Comparison of ENCODE assay signal across 15 cellular contexts in genomic region chr3:172082820-172083513, GRCh38. TPM values are rescaled to one million over a fixed set of nuclear protein-coding genes. Genes with fewer than 3 reads are reported as not detected.
A peak's percentile ranks its signal among the peaks of the same experiment; 100 is the strongest.
DNase-seq lines count a peak whose midpoint lies in the region; ATAC-seq and TF ChIP-seq lines count a peak whose summit lies in the region.
"Had no signal": no experiment of that assay in that cellular context is flagged by ENCODE, and none has a peak within 500 bp of the region (broad histone marks: within the 10 kb centered on the region; RNA-seq: fewer than 3 reads in every experiment).

No MANE protein-coding gene starts in this region.

- TF ChIP-seq POLR2A in vagina (IDR thresholded peaks at IDR 0.05), result no peak

- H3K9me2 ChIP-seq in hepatocyte (replicated peaks; ENCODE audit: insufficient read depth), result no peaks in the 10 kb centered on the region

- H3K4me2 ChIP-seq in hepatocyte (peak overlapping the region; percentile 10), trophoblast cell (ENCODE audit: low read length) (no peak overlapping the region)

- no peak overlapping the region for H4K91ac ChIP-seq in trophoblast cell (ENCODE audit: low read depth, low read length)

- H3K18ac ChIP-seq in trophoblast cell (ENCODE audit: low read length), result no peak overlapping the region

- no peak overlapping the region for H2BK120ac ChIP-seq in trophoblast cell (ENCODE audit: insufficient read depth, low read length, poor library complexity)

- H2BK12ac ChIP-seq in trophoblast cell (ENCODE audit: low read length), result no peak overlapping the region

- WGBS in heart right ventricle, 2 donors, result 84 to 88% methylated on average over 5 of the region's 5 CpGs
- 93% methylated on average over 5 of the region's 5 CpGs for WGBS in hepatocyte (ENCODE audit: low lambda C conversion rate, missing lambda C conversion rate)
- WGBS in trophoblast cell (ENCODE audit: extremely low coverage, insufficient coverage, insufficient read length), result no CpG with 5 or more reads among the region's 5 CpGs

- H4K12ac ChIP-seq in trophoblast cell (ENCODE audit: low read depth, low read length), result no peak overlapping the region

- H3K27ac ChIP-seq in heart right ventricle (peak overlapping the region in 9 of 10 donors; percentile 46 to 90 (median 63)), hepatocyte (peak overlapping the region; percentile 76), trophoblast cell (ENCODE audit: low read depth, low read length) (no peak overlapping the region), vagina (peak overlapping the region; percentile 75)

- H4K8ac ChIP-seq in trophoblast cell (ENCODE audit: low read depth, low read length), result no peak overlapping the region

- peaks cover 0 to 26% (median 0%) of the 10 kb centered on the region in 9 donors for H3K36me3 ChIP-seq in heart right ventricle
- no peaks in the 10 kb centered on the region for H3K36me3 ChIP-seq in hepatocyte (replicated peaks; ENCODE audit: insufficient read depth, low read depth)
- peaks cover 2 to 6% of the 10 kb centered on the region in 2 experiments for H3K36me3 ChIP-seq in trophoblast cell (ENCODE audit: control insufficient read depth in 1 of 2, insufficient read depth in 2 of 2, low read length in 2 of 2)
- H3K36me3 ChIP-seq in vagina, result no peaks in the 10 kb centered on the region

- H3K4ac ChIP-seq in trophoblast cell (ENCODE audit: low read depth, low read length), result peak overlapping the region; percentile 44

- no peak overlapping the region for H3K14ac ChIP-seq in trophoblast cell (ENCODE audit: low read length)

- ATAC-seq in heart right ventricle, result no peak
- no peak for ATAC-seq in left ventricle myocardium superior
- ATAC-seq in GM18873 (IDR thresholded peaks at IDR 0.05; ENCODE audit: low FRiP score, unreplicated experiment), result no peak
- ATAC-seq: stimulated activated naive B cell treated with anti-CD40 and anti-IgM and Interleukin-4, amounts not matched to agents 10 μg/mL and 1 μg/mL and 100 μg/mL, for 72 hours had no signal

- H4K20me1 ChIP-seq in hepatocyte (ENCODE audit: insufficient read depth, poor library complexity, severe bottlenecking), result no peaks in the 10 kb centered on the region

- intact Hi-C loops in heart right ventricle (cut with DNase I), result loop anchor here in 1 of 10 donors (5.0 kb wide), 1 partner anchor 41 kb away; no protein-coding TSS in a partner anchor
- intact Hi-C loops in left ventricle myocardium superior (cut with micrococcal nuclease), result no loop called here
- intact Hi-C loops in vagina (cut with DNase I), result no loop called here

- H3K9me3 ChIP-seq in heart right ventricle (no peaks in the 10 kb centered on the region), hepatocyte (ENCODE audit: low read depth) (no peaks in the 10 kb centered on the region), trophoblast cell (ENCODE audit: insufficient read depth, low read depth, low read length) (no peaks in the 10 kb centered on the region), vagina (no peaks in the 10 kb centered on the region)

- no peak overlapping the region for H3K23ac ChIP-seq in trophoblast cell (ENCODE audit: low read length)

- H2AK5ac ChIP-seq in trophoblast cell (ENCODE audit: low read length), result no peak overlapping the region

- H3K27me3 ChIP-seq in heart right ventricle (no peaks in the 10 kb centered on the region), hepatocyte (no peaks in the 10 kb centered on the region), trophoblast cell (ENCODE audit: insufficient read depth, low read length) (no peaks in the 10 kb centered on the region), vagina (no peaks in the 10 kb centered on the region)

- DNase-seq in heart right ventricle (no peak), left ventricle myocardium superior (no peak), hepatocyte (ENCODE audit: low spot score) (no peak), trophoblast cell (no peak), vagina (ENCODE audit: extremely low spot score in 2 of 2) (no peak), kidney tubule cell (ENCODE audit: low spot score) (no peak)
- DNase-seq in stimulated activated CD4-positive, alpha-beta T cell treated with anti-CD3 and anti-CD28 coated beads, Interleukin-15, amount 100 ng/mL, for 24 hours, result no peak
- DNase-seq: activated T-cell treated with anti-CD3 and anti-CD28 coated beads, Interleukin-2, amount 50 U/mL, for 48 hours; Karpas-422; NCI-H446; OCI-M1; retina; stimulated activated naive B cell treated with anti-CD40 and anti-IgM and Interleukin-4, amounts not matched to agents 10 μg/mL and 1 μg/mL and 100 μg/mL, for 72 hours; T-helper 2 cell had no signal

- H2AFZ ChIP-seq in hepatocyte (no peak overlapping the region), trophoblast cell (ENCODE audit: insufficient read depth, low read length, poor library complexity) (no peak overlapping the region)

- H3K9ac ChIP-seq in trophoblast cell (ENCODE audit: low read length), result no peak overlapping the region

- no peak overlapping the region for H2BK5ac ChIP-seq in trophoblast cell (ENCODE audit: low read depth, low read length, poor library complexity)

- peaks cover 94% of the 10 kb centered on the region for H3K79me2 ChIP-seq in hepatocyte
- H3K79me2 ChIP-seq in trophoblast cell (ENCODE audit: control insufficient read depth, insufficient read depth, low read length, poor library complexity), result no peaks in the 10 kb centered on the region

- H3K4me1 ChIP-seq in heart right ventricle (peaks cover 20 to 78% (median 66%) of the 10 kb centered on the region in 9 donors), hepatocyte (ENCODE audit: insufficient read depth) (peaks cover 24% of the 10 kb centered on the region), trophoblast cell (ENCODE audit: control insufficient read depth in 1 of 2, insufficient read depth in 2 of 2, low read length in 2 of 2) (peaks cover 0 to 2% of the 10 kb centered on the region in 2 experiments), vagina (peaks cover 52% of the 10 kb centered on the region)

- TF ChIP-seq CTCF in heart right ventricle (IDR thresholded peaks at IDR 0.05) (no peak), hepatocyte (IDR thresholded peaks at IDR 0.05; ENCODE audit: poor library complexity) (no peak), vagina (IDR thresholded peaks at IDR 0.05) (no peak)

- no peaks in the 10 kb centered on the region for H3K79me1 ChIP-seq in trophoblast cell (ENCODE audit: low read length)

- H3K4me3 ChIP-seq in heart right ventricle (no peak overlapping the region), hepatocyte (no peak overlapping the region), trophoblast cell (ENCODE audit: low read depth, low read length) (no peak overlapping the region), vagina (no peak overlapping the region)

RNA-seq across cellular contexts. Expression of gene FNDC3B, which starts 43.6 kb away (rescaled TPM):
- 100 to 1,000 TPM in 2 of 10 donors, 10 to 100 TPM in 8; 65.6 to 118 (median 89.0) TPM for total RNA-seq in heart right ventricle
- 10 to 100 TPM in 1 of 2 donors, 1 to 10 TPM in 1; 9.7 to 17.1 TPM for polyA plus RNA-seq in heart right ventricle
- total RNA-seq in left ventricle myocardium superior, result 64.4 TPM
- 91.9 and 113 TPM in 2 replicates for total RNA-seq in hepatocyte
- 61.2 and 66.3 TPM in 2 replicates for polyA plus RNA-seq in hepatocyte
- 70.8 and 74.9 TPM in 2 replicates for polyA plus RNA-seq in trophoblast cell (2013)
- 68.5 TPM for total RNA-seq in vagina
